Comparison of ENCODE assay signal across 1 cellular context in the genomic region with DNA sequence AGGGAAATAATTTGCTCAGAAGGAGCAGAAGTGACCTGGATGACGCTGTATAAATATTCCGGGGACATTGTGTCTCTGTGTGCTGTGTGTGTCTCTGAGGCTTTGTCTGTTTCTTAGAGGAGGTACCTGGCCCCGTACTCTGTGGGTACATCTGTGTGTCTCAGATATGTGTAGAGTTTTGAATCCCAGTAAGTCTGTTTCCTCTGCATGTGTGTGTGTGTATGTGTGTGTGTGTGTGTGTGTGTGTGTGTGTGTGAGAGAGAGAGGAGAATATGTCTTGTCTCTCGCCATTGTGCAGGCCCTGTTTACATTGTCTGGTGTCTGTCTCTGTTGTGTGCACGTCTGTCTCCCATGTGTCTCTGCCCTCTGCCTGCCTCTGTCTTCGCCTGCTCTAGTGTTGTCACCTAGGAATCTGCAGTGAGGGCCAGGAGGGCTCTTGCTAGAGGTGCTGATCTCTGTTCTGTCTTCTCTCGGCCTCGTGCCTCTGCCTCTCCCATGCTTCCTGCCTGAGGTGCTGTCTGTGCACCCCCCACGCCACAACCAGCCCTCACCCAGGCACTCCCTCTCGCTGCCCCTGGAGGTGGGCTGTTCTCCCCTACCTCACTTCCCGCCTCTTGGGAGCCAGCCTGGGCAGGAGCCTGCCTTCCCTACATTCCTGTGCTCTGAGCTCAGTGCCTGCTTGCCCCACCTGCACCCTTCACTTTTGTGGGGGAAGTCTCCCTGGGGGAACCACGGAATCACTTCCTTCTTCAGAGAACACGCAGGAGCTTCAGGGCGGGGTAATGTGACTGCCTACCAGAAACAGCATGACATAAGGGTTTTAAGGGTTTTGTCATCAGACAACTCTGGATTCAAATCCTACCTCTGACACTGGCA.
TF ChIP-seq lines count a peak whose summit lies in the region.

No MANE protein-coding gene starts in this region.

TF ChIP-seq in K562, 482 proteins besides CTCF, POLR2A, EP300 and RAD21 (continued from another document and continues in another):
- no peak for TF ChIP-seq ATF1 (CRISPR knock-in tag; IDR thresholded peaks at IDR 0.05)
- TF ChIP-seq ATF1 (tag; IDR thresholded peaks at IDR 0.05) = peak; percentile 39; the same call in 1 of the 2 replicates
- no peak for TF ChIP-seq ZNF253 (CRISPR knock-in tag; conservative IDR thresholded peaks at IDR 0.05)
- no peak for TF ChIP-seq ZKSCAN3 (CRISPR knock-in tag; IDR thresholded peaks at IDR 0.05)
- TF ChIP-seq, protein P1, sequence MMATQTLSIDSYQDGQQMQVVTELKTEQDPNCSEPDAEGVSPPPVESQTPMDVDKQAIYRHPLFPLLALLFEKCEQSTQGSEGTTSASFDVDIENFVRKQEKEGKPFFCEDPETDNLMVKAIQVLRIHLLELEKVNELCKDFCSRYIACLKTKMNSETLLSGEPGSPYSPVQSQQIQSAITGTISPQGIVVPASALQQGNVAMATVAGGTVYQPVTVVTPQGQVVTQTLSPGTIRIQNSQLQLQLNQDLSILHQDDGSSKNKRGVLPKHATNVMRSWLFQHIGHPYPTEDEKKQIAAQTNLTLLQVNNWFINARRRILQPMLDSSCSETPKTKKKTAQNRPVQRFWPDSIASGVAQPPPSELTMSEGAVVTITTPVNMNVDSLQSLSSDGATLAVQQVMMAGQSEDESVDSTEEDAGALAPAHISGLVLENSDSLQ (IDR thresholded peaks at IDR 0.05) = no peak
- TF ChIP-seq SAFB (IDR thresholded peaks at IDR 0.05; ENCODE audit: borderline replicate concordance, low read depth, low read length) = no peak
- TF ChIP-seq ASH1L (IDR thresholded peaks at IDR 0.05; ENCODE audit: borderline replicate concordance, low read depth, partially characterized antibody) = no peak
- no peak for TF ChIP-seq KDM4B (IDR thresholded peaks at IDR 0.05; ENCODE audit: borderline replicate concordance in 2 of 2, low read depth in 1 of 2)
- no peak for TF ChIP-seq CREBBP (IDR thresholded peaks at IDR 0.05; ENCODE audit: low read depth, low read length)
- no peak for TF ChIP-seq ZBTB1 (CRISPR knock-in tag; IDR thresholded peaks at IDR 0.05; ENCODE audit: borderline replicate concordance, low read depth)
- TF ChIP-seq TBP (optimal IDR thresholded peaks at IDR 0.05; ENCODE audit: low read depth, low read length) = no peak
- TF ChIP-seq SRSF1 (IDR thresholded peaks at IDR 0.05; ENCODE audit: low read depth, low read length) = no peak
- no peak for TF ChIP-seq ZNF76 (CRISPR knock-in tag; IDR thresholded peaks at IDR 0.05; ENCODE audit: borderline replicate concordance)
- peak; percentile 43; the same call in 1 of the 2 replicates for TF ChIP-seq RBFOX2 (IDR thresholded peaks at IDR 0.05; ENCODE audit: low read depth, low read length)
- TF ChIP-seq EWSR1 (IDR thresholded peaks at IDR 0.05; ENCODE audit: borderline replicate concordance, low read depth, partially characterized antibody) = no peak
- 0 out of 2 replicates have a peak, but pooled peaks have one; percentile 25 for TF ChIP-seq THRAP3 (IDR thresholded peaks at IDR 0.05; ENCODE audit: borderline replicate concordance)
- peak; percentile 30; the same call in 1 of the 2 replicates for TF ChIP-seq EP400 (IDR thresholded peaks at IDR 0.05)
- no peak for TF ChIP-seq CHD2 (IDR thresholded peaks at IDR 0.05; ENCODE audit: low read depth, low read length)
- TF ChIP-seq, protein P2, sequence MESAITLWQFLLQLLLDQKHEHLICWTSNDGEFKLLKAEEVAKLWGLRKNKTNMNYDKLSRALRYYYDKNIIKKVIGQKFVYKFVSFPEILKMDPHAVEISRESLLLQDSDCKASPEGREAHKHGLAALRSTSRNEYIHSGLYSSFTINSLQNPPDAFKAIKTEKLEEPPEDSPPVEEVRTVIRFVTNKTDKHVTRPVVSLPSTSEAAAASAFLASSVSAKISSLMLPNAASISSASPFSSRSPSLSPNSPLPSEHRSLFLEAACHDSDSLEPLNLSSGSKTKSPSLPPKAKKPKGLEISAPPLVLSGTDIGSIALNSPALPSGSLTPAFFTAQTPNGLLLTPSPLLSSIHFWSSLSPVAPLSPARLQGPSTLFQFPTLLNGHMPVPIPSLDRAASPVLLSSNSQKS (CRISPR knock-in tag; IDR thresholded peaks at IDR 0.05) = no peak
- no peak for TF ChIP-seq RBM14 (IDR thresholded peaks at IDR 0.05; ENCODE audit: borderline replicate concordance, insufficient read depth, low read depth, low read length)
- TF ChIP-seq BCOR (IDR thresholded peaks at IDR 0.05) = 0 out of 2 replicates have a peak, but pooled peaks have one; percentile 48
- TF ChIP-seq, protein P3, sequence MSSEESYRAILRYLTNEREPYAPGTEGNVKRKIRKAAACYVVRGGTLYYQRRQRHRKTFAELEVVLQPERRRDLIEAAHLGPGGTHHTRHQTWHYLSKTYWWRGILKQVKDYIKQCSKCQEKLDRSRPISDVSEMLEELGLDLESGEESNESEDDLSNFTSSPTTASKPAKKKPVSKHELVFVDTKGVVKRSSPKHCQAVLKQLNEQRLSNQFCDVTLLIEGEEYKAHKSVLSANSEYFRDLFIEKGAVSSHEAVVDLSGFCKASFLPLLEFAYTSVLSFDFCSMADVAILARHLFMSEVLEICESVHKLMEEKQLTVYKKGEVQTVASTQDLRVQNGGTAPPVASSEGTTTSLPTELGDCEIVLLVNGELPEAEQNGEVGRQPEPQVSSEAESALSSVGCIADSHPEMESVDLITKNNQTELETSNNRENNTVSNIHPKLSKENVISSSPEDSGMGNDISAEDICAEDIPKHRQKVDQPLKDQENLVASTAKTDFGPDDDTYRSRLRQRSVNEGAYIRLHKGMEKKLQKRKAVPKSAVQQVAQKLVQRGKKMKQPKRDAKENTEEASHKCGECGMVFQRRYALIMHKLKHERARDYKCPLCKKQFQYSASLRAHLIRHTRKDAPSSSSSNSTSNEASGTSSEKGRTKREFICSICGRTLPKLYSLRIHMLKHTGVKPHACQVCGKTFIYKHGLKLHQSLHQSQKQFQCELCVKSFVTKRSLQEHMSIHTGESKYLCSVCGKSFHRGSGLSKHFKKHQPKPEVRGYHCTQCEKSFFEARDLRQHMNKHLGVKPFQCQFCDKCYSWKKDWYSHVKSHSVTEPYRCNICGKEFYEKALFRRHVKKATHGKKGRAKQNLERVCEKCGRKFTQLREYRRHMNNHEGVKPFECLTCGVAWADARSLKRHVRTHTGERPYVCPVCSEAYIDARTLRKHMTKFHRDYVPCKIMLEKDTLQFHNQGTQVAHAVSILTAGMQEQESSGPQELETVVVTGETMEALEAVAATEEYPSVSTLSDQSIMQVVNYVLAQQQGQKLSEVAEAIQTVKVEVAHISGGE (CRISPR knock-in tag; IDR thresholded peaks at IDR 0.05) = 0 out of 6 replicates have a peak, but pooled peaks of 1 of the 3 experiments have one; percentile 7
- no peak for TF ChIP-seq KDM2B (CRISPR knock-in tag; IDR thresholded peaks at IDR 0.05)
- TF ChIP-seq ZNF408 (CRISPR knock-in tag; IDR thresholded peaks at IDR 0.05; ENCODE audit: low read depth) = no peak
- no peak; the same call in 1 of the 2 replicates for TF ChIP-seq ZNF316 (IDR thresholded peaks at IDR 0.05)
- TF ChIP-seq POLR2H (tag; IDR thresholded peaks at IDR 0.05; ENCODE audit: low read depth) = no peak
- TF ChIP-seq ZNF695 (CRISPR knock-in tag; IDR thresholded peaks at IDR 0.05) = no peak
- TF ChIP-seq GTF2A2 (tag; IDR thresholded peaks at IDR 0.05) = no peak
- TF ChIP-seq, protein P4, sequence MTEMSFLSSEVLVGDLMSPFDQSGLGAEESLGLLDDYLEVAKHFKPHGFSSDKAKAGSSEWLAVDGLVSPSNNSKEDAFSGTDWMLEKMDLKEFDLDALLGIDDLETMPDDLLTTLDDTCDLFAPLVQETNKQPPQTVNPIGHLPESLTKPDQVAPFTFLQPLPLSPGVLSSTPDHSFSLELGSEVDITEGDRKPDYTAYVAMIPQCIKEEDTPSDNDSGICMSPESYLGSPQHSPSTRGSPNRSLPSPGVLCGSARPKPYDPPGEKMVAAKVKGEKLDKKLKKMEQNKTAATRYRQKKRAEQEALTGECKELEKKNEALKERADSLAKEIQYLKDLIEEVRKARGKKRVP (CRISPR knock-in tag; IDR thresholded peaks at IDR 0.05) = no peak
- no peak for TF ChIP-seq GTF2E2 (tag; IDR thresholded peaks at IDR 0.05)
- TF ChIP-seq ZFPM2 (CRISPR knock-in tag; IDR thresholded peaks at IDR 0.05) = no peak
- TF ChIP-seq GATAD2B (IDR thresholded peaks at IDR 0.05; ENCODE audit: borderline replicate concordance) = no peak
- TF ChIP-seq, protein P5, sequence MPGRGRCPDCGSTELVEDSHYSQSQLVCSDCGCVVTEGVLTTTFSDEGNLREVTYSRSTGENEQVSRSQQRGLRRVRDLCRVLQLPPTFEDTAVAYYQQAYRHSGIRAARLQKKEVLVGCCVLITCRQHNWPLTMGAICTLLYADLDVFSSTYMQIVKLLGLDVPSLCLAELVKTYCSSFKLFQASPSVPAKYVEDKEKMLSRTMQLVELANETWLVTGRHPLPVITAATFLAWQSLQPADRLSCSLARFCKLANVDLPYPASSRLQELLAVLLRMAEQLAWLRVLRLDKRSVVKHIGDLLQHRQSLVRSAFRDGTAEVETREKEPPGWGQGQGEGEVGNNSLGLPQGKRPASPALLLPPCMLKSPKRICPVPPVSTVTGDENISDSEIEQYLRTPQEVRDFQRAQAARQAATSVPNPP (IDR thresholded peaks at IDR 0.05; ENCODE audit: borderline replicate concordance, insufficient read depth, insufficient read length) = no peak
- TF ChIP-seq, protein P6, sequence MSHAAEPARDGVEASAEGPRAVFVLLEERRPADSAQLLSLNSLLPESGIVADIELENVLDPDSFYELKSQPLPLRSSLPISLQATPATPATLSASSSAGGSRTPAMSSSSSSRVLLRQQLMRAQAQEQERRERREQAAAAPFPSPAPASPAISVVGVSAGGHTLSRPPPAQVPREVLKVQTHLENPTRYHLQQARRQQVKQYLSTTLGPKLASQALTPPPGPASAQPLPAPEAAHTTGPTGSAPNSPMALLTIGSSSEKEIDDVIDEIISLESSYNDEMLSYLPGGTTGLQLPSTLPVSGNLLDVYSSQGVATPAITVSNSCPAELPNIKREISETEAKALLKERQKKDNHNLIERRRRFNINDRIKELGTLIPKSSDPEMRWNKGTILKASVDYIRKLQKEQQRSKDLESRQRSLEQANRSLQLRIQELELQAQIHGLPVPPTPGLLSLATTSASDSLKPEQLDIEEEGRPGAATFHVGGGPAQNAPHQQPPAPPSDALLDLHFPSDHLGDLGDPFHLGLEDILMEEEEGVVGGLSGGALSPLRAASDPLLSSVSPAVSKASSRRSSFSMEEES (CRISPR knock-in tag; IDR thresholded peaks at IDR 0.05) = no peak
- TF ChIP-seq MEF2D (tag; conservative IDR thresholded peaks at IDR 0.05; ENCODE audit: low read depth) = no peak
- TF ChIP-seq, protein P7, sequence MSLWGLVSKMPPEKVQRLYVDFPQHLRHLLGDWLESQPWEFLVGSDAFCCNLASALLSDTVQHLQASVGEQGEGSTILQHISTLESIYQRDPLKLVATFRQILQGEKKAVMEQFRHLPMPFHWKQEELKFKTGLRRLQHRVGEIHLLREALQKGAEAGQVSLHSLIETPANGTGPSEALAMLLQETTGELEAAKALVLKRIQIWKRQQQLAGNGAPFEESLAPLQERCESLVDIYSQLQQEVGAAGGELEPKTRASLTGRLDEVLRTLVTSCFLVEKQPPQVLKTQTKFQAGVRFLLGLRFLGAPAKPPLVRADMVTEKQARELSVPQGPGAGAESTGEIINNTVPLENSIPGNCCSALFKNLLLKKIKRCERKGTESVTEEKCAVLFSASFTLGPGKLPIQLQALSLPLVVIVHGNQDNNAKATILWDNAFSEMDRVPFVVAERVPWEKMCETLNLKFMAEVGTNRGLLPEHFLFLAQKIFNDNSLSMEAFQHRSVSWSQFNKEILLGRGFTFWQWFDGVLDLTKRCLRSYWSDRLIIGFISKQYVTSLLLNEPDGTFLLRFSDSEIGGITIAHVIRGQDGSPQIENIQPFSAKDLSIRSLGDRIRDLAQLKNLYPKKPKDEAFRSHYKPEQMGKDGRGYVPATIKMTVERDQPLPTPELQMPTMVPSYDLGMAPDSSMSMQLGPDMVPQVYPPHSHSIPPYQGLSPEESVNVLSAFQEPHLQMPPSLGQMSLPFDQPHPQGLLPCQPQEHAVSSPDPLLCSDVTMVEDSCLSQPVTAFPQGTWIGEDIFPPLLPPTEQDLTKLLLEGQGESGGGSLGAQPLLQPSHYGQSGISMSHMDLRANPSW (CRISPR knock-in tag; IDR thresholded peaks at IDR 0.05) = no peak
- TF ChIP-seq ZNF124 (CRISPR knock-in tag; IDR thresholded peaks at IDR 0.05) = no peak
- peak in 1 of 2 experiments; percentile 87; a peak in 2 of 4 replicates for TF ChIP-seq FOXA3 (CRISPR knock-in tag; conservative IDR thresholded peaks at IDR 0.05 in 1 of 2, IDR thresholded peaks at IDR 0.05 in 1 of 2)
- TF ChIP-seq, protein P8, sequence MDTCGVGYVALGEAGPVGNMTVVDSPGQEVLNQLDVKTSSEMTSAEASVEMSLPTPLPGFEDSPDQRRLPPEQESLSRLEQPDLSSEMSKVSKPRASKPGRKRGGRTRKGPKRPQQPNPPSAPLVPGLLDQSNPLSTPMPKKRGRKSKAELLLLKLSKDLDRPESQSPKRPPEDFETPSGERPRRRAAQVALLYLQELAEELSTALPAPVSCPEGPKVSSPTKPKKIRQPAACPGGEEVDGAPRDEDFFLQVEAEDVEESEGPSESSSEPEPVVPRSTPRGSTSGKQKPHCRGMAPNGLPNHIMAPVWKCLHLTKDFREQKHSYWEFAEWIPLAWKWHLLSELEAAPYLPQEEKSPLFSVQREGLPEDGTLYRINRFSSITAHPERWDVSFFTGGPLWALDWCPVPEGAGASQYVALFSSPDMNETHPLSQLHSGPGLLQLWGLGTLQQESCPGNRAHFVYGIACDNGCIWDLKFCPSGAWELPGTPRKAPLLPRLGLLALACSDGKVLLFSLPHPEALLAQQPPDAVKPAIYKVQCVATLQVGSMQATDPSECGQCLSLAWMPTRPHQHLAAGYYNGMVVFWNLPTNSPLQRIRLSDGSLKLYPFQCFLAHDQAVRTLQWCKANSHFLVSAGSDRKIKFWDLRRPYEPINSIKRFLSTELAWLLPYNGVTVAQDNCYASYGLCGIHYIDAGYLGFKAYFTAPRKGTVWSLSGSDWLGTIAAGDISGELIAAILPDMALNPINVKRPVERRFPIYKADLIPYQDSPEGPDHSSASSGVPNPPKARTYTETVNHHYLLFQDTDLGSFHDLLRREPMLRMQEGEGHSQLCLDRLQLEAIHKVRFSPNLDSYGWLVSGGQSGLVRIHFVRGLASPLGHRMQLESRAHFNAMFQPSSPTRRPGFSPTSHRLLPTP (IDR thresholded peaks at IDR 0.05; ENCODE audit: borderline replicate concordance, extremely low read depth, insufficient read length) = no peak
- no peak for TF ChIP-seq SRSF3 (IDR thresholded peaks at IDR 0.05; ENCODE audit: insufficient read depth, low read length)
- TF ChIP-seq, protein P9, sequence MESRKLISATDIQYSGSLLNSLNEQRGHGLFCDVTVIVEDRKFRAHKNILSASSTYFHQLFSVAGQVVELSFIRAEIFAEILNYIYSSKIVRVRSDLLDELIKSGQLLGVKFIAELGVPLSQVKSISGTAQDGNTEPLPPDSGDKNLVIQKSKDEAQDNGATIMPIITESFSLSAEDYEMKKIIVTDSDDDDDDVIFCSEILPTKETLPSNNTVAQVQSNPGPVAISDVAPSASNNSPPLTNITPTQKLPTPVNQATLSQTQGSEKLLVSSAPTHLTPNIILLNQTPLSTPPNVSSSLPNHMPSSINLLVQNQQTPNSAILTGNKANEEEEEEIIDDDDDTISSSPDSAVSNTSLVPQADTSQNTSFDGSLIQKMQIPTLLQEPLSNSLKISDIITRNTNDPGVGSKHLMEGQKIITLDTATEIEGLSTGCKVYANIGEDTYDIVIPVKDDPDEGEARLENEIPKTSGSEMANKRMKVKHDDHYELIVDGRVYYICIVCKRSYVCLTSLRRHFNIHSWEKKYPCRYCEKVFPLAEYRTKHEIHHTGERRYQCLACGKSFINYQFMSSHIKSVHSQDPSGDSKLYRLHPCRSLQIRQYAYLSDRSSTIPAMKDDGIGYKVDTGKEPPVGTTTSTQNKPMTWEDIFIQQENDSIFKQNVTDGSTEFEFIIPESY (CRISPR knock-in tag; IDR thresholded peaks at IDR 0.05) = no peak
- peak; percentile 81; the same call in 1 of the 2 replicates for TF ChIP-seq SPI1 (IDR thresholded peaks at IDR 0.05; ENCODE audit: borderline replicate concordance, low read depth, low read length)
